ENCODE assay signal across 8 cellular contexts in the genomic region with DNA sequence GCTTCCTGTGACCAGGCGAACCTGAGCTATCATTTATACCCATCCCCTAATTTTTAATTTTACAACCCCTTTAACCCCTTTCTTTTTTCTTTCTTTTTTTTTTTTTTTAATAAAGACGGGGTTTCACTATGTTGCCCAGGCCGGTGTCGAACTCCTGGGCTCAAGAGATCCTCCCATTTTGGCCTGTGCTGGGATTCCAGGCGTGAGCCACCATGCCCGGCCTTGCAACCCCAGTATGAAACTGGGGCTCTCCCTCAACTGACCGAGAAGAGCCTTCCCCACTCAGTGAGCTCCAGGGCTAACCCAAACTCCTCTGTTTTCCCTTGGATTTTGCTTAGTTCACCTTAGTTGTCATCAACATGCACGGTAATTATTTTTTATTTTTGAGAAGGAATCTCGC. TPM values are rescaled to one million over a fixed set of nuclear protein-coding genes. Genes with fewer than 3 reads are reported as not detected.
DNase-seq lines count a peak whose midpoint lies in the region; ATAC-seq, FAIRE-seq and TF ChIP-seq lines count a peak whose summit lies in the region.

No MANE protein-coding gene starts in this region.

- no peaks in the 10 kb centered on the region for H3K27me3 Mint-ChIP-seq in activated CD4-positive, alpha-beta T cell treated with anti-CD3 and anti-CD28 coated beads, Interleukin-2, amount 10 ng/mL, durations not matched to agents 7 days and 5 days
- H3K27me3 Mint-ChIP-seq in activated naive CD8-positive, alpha-beta T cell, result no peaks in the 10 kb centered on the region

- H3K9ac ChIP-seq in kidney (ENCODE audit: low read length in 2 of 2), result peak overlapping the region in 1 of 2 donors; percentile 84

- 73% methylated on average over 9 of the region's 9 CpGs for WGBS in thymus

- DNase-seq in activated CD4-positive, alpha-beta T cell treated with anti-CD3 and anti-CD28 coated beads, Interleukin-2, amount 10 ng/mL, durations not matched to agents 7 days and 5 days, result no peak
- no peak for DNase-seq in activated CD4-positive, alpha-beta T cell treated with anti-CD3 and anti-CD28 coated beads, Interleukin-2, amount 50 U/mL, for 4 hours
- DNase-seq in kidney, result no peak

- H3K4me3 Mint-ChIP-seq in activated CD4-positive, alpha-beta T cell treated with anti-CD3 and anti-CD28 coated beads, Interleukin-2, amount 10 ng/mL, durations not matched to agents 7 days and 5 days, result peak overlapping the region; percentile 86
- H3K4me3 Mint-ChIP-seq in activated naive CD8-positive, alpha-beta T cell, result peak overlapping the region; percentile 100

- H3K4me1 Mint-ChIP-seq in activated CD4-positive, alpha-beta T cell treated with anti-CD3 and anti-CD28 coated beads, Interleukin-2, amount 10 ng/mL, durations not matched to agents 7 days and 5 days, result peaks cover 42% of the 10 kb centered on the region
- H3K4me1 Mint-ChIP-seq in activated naive CD8-positive, alpha-beta T cell (ENCODE audit: low read depth), result peaks cover 63% of the 10 kb centered on the region

- H3K9me3 ChIP-seq in kidney (ENCODE audit: control insufficient read depth in 1 of 2, low read length in 2 of 2), result no peaks in the 10 kb centered on the region
- H3K9me3 ChIP-seq in thymus (ENCODE audit: control insufficient read depth), result no peaks in the 10 kb centered on the region

- H3K27ac Mint-ChIP-seq in activated CD4-positive, alpha-beta T cell treated with anti-CD3 and anti-CD28 coated beads, Interleukin-2, amount 10 ng/mL, durations not matched to agents 7 days and 5 days, result peak overlapping the region; percentile 100
- H3K27ac Mint-ChIP-seq in activated naive CD8-positive, alpha-beta T cell, result peak overlapping the region; percentile 100

- H3K36me3 Mint-ChIP-seq in activated CD4-positive, alpha-beta T cell treated with anti-CD3 and anti-CD28 coated beads, Interleukin-2, amount 10 ng/mL, durations not matched to agents 7 days and 5 days (ENCODE audit: low read depth), result peaks cover 30% of the 10 kb centered on the region
- peaks cover 8% of the 10 kb centered on the region for H3K36me3 Mint-ChIP-seq in activated naive CD8-positive, alpha-beta T cell

- no peaks in the 10 kb centered on the region for H3K27me3 ChIP-seq in thymus (ENCODE audit: control insufficient read depth, insufficient read depth)

- TF ChIP-seq CTCF in kidney (IDR thresholded peaks at IDR 0.05; ENCODE audit: borderline replicate concordance, extremely low read depth, insufficient read depth), result no peak

- POLR2A ChIA-PET in activated CD4-positive, alpha-beta T cell treated with anti-CD3 and anti-CD28 coated beads, Interleukin-2, amount 10 ng/mL, durations not matched to agents 7 days and 5 days (lab: Charles Lee), result no interaction called here

- peak overlapping the region; percentile 90 to 99 for H3K4me3 ChIP-seq in kidney (ENCODE audit: low read length in 2 of 2)
- peak overlapping the region; percentile 76 for H3K4me3 ChIP-seq in thymus (ENCODE audit: low read length)

- CTCF ChIA-PET in activated CD4-positive, alpha-beta T cell treated with anti-CD3 and anti-CD28 coated beads, Interleukin-2, amount 10 ng/mL, durations not matched to agents 7 days and 5 days (lab: Charles Lee), result interaction anchor here (0.7 to 13.2 kb wide), 5 partner anchors 10 to 787 kb away, joined by 3 to 132 read pairs (median 6); a partner anchor contains a TSS

- intact Hi-C loops in kidney (cut with DNase I), result no loop called here

- H3K9me3 Mint-ChIP-seq in activated CD4-positive, alpha-beta T cell treated with anti-CD3 and anti-CD28 coated beads, Interleukin-2, amount 10 ng/mL, durations not matched to agents 7 days and 5 days, result no peaks in the 10 kb centered on the region
- no peaks in the 10 kb centered on the region for H3K9me3 Mint-ChIP-seq in activated naive CD8-positive, alpha-beta T cell (ENCODE audit: low read depth)

- no peak overlapping the region for H3K27ac ChIP-seq in kidney (ENCODE audit: low read depth in 2 of 2, low read length in 2 of 2)
- H3K27ac ChIP-seq in thymus (ENCODE audit: low read depth), result no peak overlapping the region

- H3K36me3 ChIP-seq in kidney (ENCODE audit: control insufficient read depth in 1 of 2, insufficient read depth in 2 of 2, low read length in 2 of 2) (peaks cover 0 to 3% of the 10 kb centered on the region in 2 donors), thymus (ENCODE audit: control insufficient read depth, insufficient read depth) (no peaks in the 10 kb centered on the region)

- FAIRE-seq in kidney (lab: Jason Lieb, UNC), result no peak

- peaks cover 0 to 2% of the 10 kb centered on the region in 2 donors for H3K4me1 ChIP-seq in kidney (ENCODE audit: control insufficient read depth in 1 of 2, insufficient read depth in 1 of 2, low read depth in 1 of 2, low read length in 2 of 2)
- peaks cover 14% of the 10 kb centered on the region for H3K4me1 ChIP-seq in thymus (ENCODE audit: control insufficient read depth, insufficient read depth, low read length)

- ATAC-seq in GM21528 (IDR thresholded peaks at IDR 0.05; ENCODE audit: low FRiP score, unreplicated experiment), result no peak
- ATAC-seq in HG02884 (IDR thresholded peaks at IDR 0.05; ENCODE audit: unreplicated experiment), result no peak
- ATAC-seq in HG03521 (IDR thresholded peaks at IDR 0.05; ENCODE audit: unreplicated experiment), result no peak

RNA-seq across cellular contexts. Expression of a gene that starts 1.0 kb away (rescaled TPM):
- 10 to 100 TPM; 74.4 to 94.2 TPM for total RNA-seq in activated CD4-positive, alpha-beta T cell treated with anti-CD3 and anti-CD28 coated beads, Interleukin-2, amount 10 ng/mL, durations not matched to agents 7 days and 5 days
- total RNA-seq in kidney, result 51.6 TPM
- polyA plus RNA-seq in kidney (ENCODE audit: insufficient read depth, low read depth, low replicate concordance), result 12.3 TPM
- 12.3 TPM for polyA plus RNA-seq in thymus

RNA-seq across cellular contexts. Expression of a gene that starts 1.3 kb away (rescaled TPM):
- total RNA-seq in activated CD4-positive, alpha-beta T cell treated with anti-CD3 and anti-CD28 coated beads, Interleukin-2, amount 10 ng/mL, durations not matched to agents 7 days and 5 days, result 100 to 1,000 TPM; 109 to 143 TPM
- total RNA-seq in kidney, result 128 TPM
- polyA plus RNA-seq in kidney (ENCODE audit: insufficient read depth, low read depth, low replicate concordance) (1,129 TPM), thymus (686 TPM)

RNA-seq across cellular contexts. Expression of a gene that starts 16.4 kb away (rescaled TPM):
- 10 to 100 TPM; 28.8 to 30.3 TPM for total RNA-seq in activated CD4-positive, alpha-beta T cell treated with anti-CD3 and anti-CD28 coated beads, Interleukin-2, amount 10 ng/mL, durations not matched to agents 7 days and 5 days
- total RNA-seq in kidney, result 33.6 TPM
- polyA plus RNA-seq in kidney (ENCODE audit: insufficient read depth, low read depth, low replicate concordance), result 17.2 TPM
- polyA plus RNA-seq in thymus, result 32.3 TPM
